In the genomic region with DNA sequence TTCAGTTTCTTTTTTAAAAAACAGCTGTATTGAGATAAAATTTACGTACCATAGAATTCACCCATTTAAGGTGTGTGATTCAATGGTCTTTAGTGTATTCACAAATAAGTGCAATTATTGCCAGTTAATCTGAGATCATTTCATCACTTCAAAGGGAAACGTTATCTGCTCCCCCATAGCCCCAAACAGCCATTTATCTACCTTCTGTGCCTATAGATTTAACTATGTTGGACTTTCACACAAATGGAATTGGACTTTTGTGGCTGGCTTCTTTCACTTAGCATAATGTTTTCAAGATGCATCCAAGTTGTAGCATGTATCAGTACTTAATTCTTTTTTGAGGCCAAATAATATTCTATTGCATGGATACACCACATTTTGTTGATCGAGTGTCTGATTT, we compare ENCODE assay signal across 1 cellular context.
TF ChIP-seq lines count a peak whose summit lies in the region.

No MANE protein-coding gene starts in this region.

TF ChIP-seq in K562, 482 proteins besides CTCF, POLR2A, EP300 and RAD21:
- TF ChIP-seq TEAD4 (IDR thresholded peaks at IDR 0.05; ENCODE audit: low read length), result peak; percentile 53
- no peak for TF ChIP-seq TEAD4 (CRISPR knock-in tag; IDR thresholded peaks at IDR 0.05; ENCODE audit: borderline replicate concordance)
- no peak for TF ChIP-seq MBD2 (IDR thresholded peaks at IDR 0.05; ENCODE audit: borderline replicate concordance, low read depth)
- peak; percentile 65 for TF ChIP-seq TAL1 (IDR thresholded peaks at IDR 0.05)
- peak; percentile 32 for TF ChIP-seq CBFA2T3 (IDR thresholded peaks at IDR 0.05)
- TF ChIP-seq ARID1B (IDR thresholded peaks at IDR 0.05), result peak; percentile 64
- TF ChIP-seq SMARCA4 (IDR thresholded peaks at IDR 0.05), result peak; percentile 43; the same call in 1 of the 2 replicates
- TF ChIP-seq TCF3 (CRISPR knock-in tag; IDR thresholded peaks at IDR 0.05), result peak; percentile 45; the same call in 1 of the 2 replicates
- no peak for TF ChIP-seq CEBPG (CRISPR knock-in tag; IDR thresholded peaks at IDR 0.05)
- TF ChIP-seq CEBPG (tag; conservative IDR thresholded peaks at IDR 0.05 in 1 of 2, IDR thresholded peaks at IDR 0.05 in 1 of 2), result peak in 1 of 2 experiments; percentile 36; a peak in 1 of 4 replicates
- TF ChIP-seq CREB1 (IDR thresholded peaks at IDR 0.05), result no peak
- TF ChIP-seq CREB1 (CRISPR knock-in tag; IDR thresholded peaks at IDR 0.05), result no peak
